Comparison of ENCODE assay signal across 8 cellular contexts in genomic region chr9:71604197-71605063, GRCh38.
DNase-seq lines count a peak whose midpoint lies in the region; ATAC-seq and TF ChIP-seq lines count a peak whose summit lies in the region.

No MANE protein-coding gene starts in this region.

- intact Hi-C loops in activated CD4-positive, alpha-beta T cell treated with anti-CD3 and anti-CD28 coated beads, Interleukin-2, amount 10 ng/mL, durations not matched to agents 24 days and 14 days (cut with micrococcal nuclease) = loop anchor here (1.0 to 10.0 kb wide), 4 partner anchors 108 to 420 kb away; no protein-coding TSS in a partner anchor
- intact Hi-C loops in lower lobe of right lung (cut with DNase I) = loop anchor here (10.0 kb wide), 1 partner anchor 160 kb away; the partner anchor contains the start of gene CEMIP2

- peak; percentile 83 for ATAC-seq in HG02981 (IDR thresholded peaks at IDR 0.05; ENCODE audit: unreplicated experiment)
- ATAC-seq in lower lobe of right lung = peak; percentile 85 to 94

- no peaks in the 10 kb centered on the region for H3K9me3 Mint-ChIP-seq in activated CD4-positive, alpha-beta T cell treated with anti-CD3 and anti-CD28 coated beads, Interleukin-2, amount 10 ng/mL, durations not matched to agents 24 days and 14 days

- H3K27ac Mint-ChIP-seq in activated CD4-positive, alpha-beta T cell treated with anti-CD3 and anti-CD28 coated beads, Interleukin-2, amount 10 ng/mL, durations not matched to agents 24 days and 14 days = no peak overlapping the region

- peaks cover 17% of the 10 kb centered on the region for H3K27me3 Mint-ChIP-seq in activated CD4-positive, alpha-beta T cell treated with anti-CD3 and anti-CD28 coated beads, Interleukin-2, amount 10 ng/mL, durations not matched to agents 24 days and 14 days

- H3K27me3 ChIP-seq in lower lobe of right lung (ENCODE audit: low read depth) = no peaks in the 10 kb centered on the region

- H3K9me3 ChIP-seq in lower lobe of right lung = no peaks in the 10 kb centered on the region

- peak; percentile 83 for TF ChIP-seq CTCF in lower lobe of right lung (IDR thresholded peaks at IDR 0.05)

- DNase-seq in SHP77 (lab: John Stamatoyannopoulos, UW) (peak; percentile 6 to 22), SHP77 treated with DMSO at 0.1 percent for 48 hours (lab: John Stamatoyannopoulos, UW) (no peak), NCI-H226 (peak; percentile 26), dedifferentiated amniotic fluid mesenchymal stem cell (ENCODE audit: extremely low spot score) (peak; percentile 59), lower lobe of right lung (peak; percentile 75)
- peak; percentile 93 for DNase-seq in activated CD4-positive, alpha-beta T cell treated with anti-CD3 and anti-CD28 coated beads, Interleukin-2, amount 10 ng/mL, durations not matched to agents 24 days and 14 days
- peak; percentile 57 for DNase-seq in stimulated activated CD8-positive, alpha-beta memory T cell treated with anti-CD3 and anti-CD28 coated beads, Interleukin-15, amount 100 ng/mL, for 24 hours (ENCODE audit: low read depth)

- H3K4me3 Mint-ChIP-seq in activated CD4-positive, alpha-beta T cell treated with anti-CD3 and anti-CD28 coated beads, Interleukin-2, amount 10 ng/mL, durations not matched to agents 24 days and 14 days = no peak overlapping the region

- no peaks in the 10 kb centered on the region for H3K4me1 Mint-ChIP-seq in activated CD4-positive, alpha-beta T cell treated with anti-CD3 and anti-CD28 coated beads, Interleukin-2, amount 10 ng/mL, durations not matched to agents 24 days and 14 days

- H3K4me3 ChIP-seq in lower lobe of right lung = no peak overlapping the region

- H3K36me3 ChIP-seq in lower lobe of right lung = no peaks in the 10 kb centered on the region

- no peaks in the 10 kb centered on the region for H3K36me3 Mint-ChIP-seq in activated CD4-positive, alpha-beta T cell treated with anti-CD3 and anti-CD28 coated beads, Interleukin-2, amount 10 ng/mL, durations not matched to agents 24 days and 14 days (ENCODE audit: low read depth)

- no peak overlapping the region for H3K27ac ChIP-seq in lower lobe of right lung

- H3K4me1 ChIP-seq in lower lobe of right lung = peaks cover 7% of the 10 kb centered on the region
